In the genomic region with DNA sequence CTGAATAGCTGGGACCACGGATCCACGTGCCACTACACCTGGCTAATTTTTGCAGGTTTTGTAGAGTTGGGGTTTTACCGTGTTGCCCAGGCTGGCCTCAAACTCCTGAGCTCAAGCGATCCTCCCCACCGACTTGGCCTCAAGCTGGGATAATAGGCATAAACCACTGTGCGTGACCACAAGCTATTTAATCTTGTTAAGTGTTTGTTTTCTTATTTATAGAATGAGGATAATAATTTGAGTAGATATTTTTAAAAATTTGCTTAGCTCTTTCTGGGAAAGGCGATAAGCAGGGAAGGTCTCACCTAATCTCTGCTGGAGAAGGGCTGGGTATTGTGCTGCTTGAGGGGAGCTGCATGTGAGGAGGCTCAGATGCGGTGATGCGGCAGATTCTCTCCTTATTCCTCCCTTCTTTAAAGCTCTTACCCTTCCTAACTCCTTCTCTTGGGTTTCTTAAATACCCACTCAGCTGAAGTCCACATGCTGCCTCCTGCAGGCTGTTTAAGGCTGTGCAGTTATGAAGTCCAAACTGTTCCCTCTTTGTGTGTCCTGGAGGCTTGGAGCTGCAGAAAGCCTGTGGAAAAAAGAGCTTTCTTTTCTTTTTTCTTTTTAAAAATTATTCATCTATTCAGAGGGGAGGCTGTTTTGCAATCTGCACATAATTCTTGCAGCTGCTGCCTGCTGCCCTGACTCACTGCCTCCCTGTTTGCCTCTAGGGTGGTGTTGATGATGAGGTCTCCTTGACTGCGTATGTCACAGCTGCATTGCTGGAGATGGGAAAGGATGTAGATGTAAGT, we compare ENCODE assay signal across 9 cellular contexts. TPM values are rescaled to one million over a fixed set of nuclear protein-coding genes. Genes with fewer than 3 reads are reported as not detected.
A peak's percentile ranks its signal among the peaks of the same experiment; 100 is the strongest.
DNase-seq lines count a peak whose midpoint lies in the region; ATAC-seq and TF ChIP-seq lines count a peak whose summit lies in the region.
"Had no signal": no experiment of that assay in that cellular context is flagged by ENCODE, and none has a peak within 500 bp of the region (broad histone marks: within the 10 kb centered on the region; RNA-seq: fewer than 3 reads in every experiment).

No MANE protein-coding gene starts in this region.

- ATAC-seq in SK-N-SH treated with all-trans-retinoic acid at 6 μM for 48 hours = peak; percentile 88
- no peak for ATAC-seq in HG02885 (IDR thresholded peaks at IDR 0.05; ENCODE audit: poor library complexity, unreplicated experiment)

- H3K27me3 ChIP-seq in H7 (ENCODE audit: control insufficient read depth, insufficient read depth, low read length) = no peaks in the 10 kb centered on the region

- no peak overlapping the region for H3K4me3 ChIP-seq in H7 (ENCODE audit: insufficient read depth, low read depth, low read length)

- peak; percentile 62 for DNase-seq in CD1c-positive myeloid dendritic cell (ENCODE audit: extremely low spot score)
- peak; percentile 77 for DNase-seq in H7
- peak; percentile 25 for DNase-seq in cerebellum (ENCODE audit: low spot score)
- peak; percentile 53 for DNase-seq in kidney tubule cell (ENCODE audit: low spot score)
- DNase-seq in stimulated activated CD8-positive, alpha-beta memory T cell treated with anti-CD3 and anti-CD28 coated beads, Interleukin-2, amount 100 ng/mL, for 48 hours (ENCODE audit: low read depth in 2 of 2) = peak; percentile 2 to 6
- no peak for DNase-seq in SHP77 (lab: John Stamatoyannopoulos, UW)

- peaks cover 2% of the 10 kb centered on the region; the same call in 1 of the 2 replicates for H3K36me3 ChIP-seq in H7 (replicated peaks; ENCODE audit: control insufficient read depth, insufficient read depth, low read length)

TF ChIP-seq in SK-N-SH treated with all-trans-retinoic acid at 6 μM for 48 hours, 23 proteins besides CTCF, POLR2A, EP300 and RAD21:
- no peak for TF ChIP-seq ZNF8 (CRISPR knock-in tag; IDR thresholded peaks at IDR 0.05)
- no peak for TF ChIP-seq ZFP3 (CRISPR knock-in tag; IDR thresholded peaks at IDR 0.05)
- no peak for TF ChIP-seq RARB (CRISPR knock-in tag; IDR thresholded peaks at IDR 0.05)
- no peak for TF ChIP-seq OSR1 (CRISPR knock-in tag; IDR thresholded peaks at IDR 0.05)
- TF ChIP-seq, protein P1, sequence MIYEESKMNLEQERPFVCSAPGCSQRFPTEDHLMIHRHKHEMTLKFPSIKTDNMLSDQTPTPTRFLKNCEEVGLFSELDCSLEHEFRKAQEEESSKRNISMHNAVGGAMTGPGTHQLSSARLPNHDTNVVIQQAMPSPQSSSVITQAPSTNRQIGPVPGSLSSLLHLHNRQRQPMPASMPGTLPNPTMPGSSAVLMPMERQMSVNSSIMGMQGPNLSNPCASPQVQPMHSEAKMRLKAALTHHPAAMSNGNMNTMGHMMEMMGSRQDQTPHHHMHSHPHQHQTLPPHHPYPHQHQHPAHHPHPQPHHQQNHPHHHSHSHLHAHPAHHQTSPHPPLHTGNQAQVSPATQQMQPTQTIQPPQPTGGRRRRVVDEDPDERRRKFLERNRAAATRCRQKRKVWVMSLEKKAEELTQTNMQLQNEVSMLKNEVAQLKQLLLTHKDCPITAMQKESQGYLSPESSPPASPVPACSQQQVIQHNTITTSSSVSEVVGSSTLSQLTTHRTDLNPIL (CRISPR knock-in tag; IDR thresholded peaks at IDR 0.05; ENCODE audit: low read depth) = no peak
- no peak for TF ChIP-seq ZNF70 (CRISPR knock-in tag; IDR thresholded peaks at IDR 0.05)
- TF ChIP-seq, protein P2, sequence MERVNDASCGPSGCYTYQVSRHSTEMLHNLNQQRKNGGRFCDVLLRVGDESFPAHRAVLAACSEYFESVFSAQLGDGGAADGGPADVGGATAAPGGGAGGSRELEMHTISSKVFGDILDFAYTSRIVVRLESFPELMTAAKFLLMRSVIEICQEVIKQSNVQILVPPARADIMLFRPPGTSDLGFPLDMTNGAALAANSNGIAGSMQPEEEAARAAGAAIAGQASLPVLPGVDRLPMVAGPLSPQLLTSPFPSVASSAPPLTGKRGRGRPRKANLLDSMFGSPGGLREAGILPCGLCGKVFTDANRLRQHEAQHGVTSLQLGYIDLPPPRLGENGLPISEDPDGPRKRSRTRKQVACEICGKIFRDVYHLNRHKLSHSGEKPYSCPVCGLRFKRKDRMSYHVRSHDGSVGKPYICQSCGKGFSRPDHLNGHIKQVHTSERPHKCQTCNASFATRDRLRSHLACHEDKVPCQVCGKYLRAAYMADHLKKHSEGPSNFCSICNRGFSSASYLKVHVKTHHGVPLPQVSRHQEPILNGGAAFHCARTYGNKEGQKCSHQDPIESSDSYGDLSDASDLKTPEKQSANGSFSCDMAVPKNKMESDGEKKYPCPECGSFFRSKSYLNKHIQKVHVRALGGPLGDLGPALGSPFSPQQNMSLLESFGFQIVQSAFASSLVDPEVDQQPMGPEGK (CRISPR knock-in tag; IDR thresholded peaks at IDR 0.05; ENCODE audit: borderline replicate concordance) = no peak
- TF ChIP-seq, protein P3, sequence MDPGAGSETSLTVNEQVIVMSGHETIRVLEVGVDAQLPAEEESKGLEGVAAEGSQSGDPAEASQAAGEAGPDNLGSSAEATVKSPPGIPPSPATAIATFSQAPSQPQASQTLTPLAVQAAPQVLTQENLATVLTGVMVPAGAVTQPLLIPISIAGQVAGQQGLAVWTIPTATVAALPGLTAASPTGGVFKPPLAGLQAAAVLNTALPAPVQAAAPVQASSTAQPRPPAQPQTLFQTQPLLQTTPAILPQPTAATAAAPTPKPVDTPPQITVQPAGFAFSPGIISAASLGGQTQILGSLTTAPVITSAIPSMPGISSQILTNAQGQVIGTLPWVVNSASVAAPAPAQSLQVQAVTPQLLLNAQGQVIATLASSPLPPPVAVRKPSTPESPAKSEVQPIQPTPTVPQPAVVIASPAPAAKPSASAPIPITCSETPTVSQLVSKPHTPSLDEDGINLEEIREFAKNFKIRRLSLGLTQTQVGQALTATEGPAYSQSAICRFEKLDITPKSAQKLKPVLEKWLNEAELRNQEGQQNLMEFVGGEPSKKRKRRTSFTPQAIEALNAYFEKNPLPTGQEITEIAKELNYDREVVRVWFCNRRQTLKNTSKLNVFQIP (CRISPR knock-in tag; IDR thresholded peaks at IDR 0.05; ENCODE audit: borderline replicate concordance, low read depth) = no peak
- TF ChIP-seq ARNTL (CRISPR knock-in tag; IDR thresholded peaks at IDR 0.05; ENCODE audit: borderline replicate concordance, low read depth) = no peak
- no peak for TF ChIP-seq ISL1 (CRISPR knock-in tag; IDR thresholded peaks at IDR 0.05)
- TF ChIP-seq SNAI2 (CRISPR knock-in tag; IDR thresholded peaks at IDR 0.05) = no peak
- TF ChIP-seq CSDC2 (CRISPR knock-in tag; IDR thresholded peaks at IDR 0.05) = no peak
- no peak for TF ChIP-seq ZC3H10 (CRISPR knock-in tag; IDR thresholded peaks at IDR 0.05)
- TF ChIP-seq, protein P4, sequence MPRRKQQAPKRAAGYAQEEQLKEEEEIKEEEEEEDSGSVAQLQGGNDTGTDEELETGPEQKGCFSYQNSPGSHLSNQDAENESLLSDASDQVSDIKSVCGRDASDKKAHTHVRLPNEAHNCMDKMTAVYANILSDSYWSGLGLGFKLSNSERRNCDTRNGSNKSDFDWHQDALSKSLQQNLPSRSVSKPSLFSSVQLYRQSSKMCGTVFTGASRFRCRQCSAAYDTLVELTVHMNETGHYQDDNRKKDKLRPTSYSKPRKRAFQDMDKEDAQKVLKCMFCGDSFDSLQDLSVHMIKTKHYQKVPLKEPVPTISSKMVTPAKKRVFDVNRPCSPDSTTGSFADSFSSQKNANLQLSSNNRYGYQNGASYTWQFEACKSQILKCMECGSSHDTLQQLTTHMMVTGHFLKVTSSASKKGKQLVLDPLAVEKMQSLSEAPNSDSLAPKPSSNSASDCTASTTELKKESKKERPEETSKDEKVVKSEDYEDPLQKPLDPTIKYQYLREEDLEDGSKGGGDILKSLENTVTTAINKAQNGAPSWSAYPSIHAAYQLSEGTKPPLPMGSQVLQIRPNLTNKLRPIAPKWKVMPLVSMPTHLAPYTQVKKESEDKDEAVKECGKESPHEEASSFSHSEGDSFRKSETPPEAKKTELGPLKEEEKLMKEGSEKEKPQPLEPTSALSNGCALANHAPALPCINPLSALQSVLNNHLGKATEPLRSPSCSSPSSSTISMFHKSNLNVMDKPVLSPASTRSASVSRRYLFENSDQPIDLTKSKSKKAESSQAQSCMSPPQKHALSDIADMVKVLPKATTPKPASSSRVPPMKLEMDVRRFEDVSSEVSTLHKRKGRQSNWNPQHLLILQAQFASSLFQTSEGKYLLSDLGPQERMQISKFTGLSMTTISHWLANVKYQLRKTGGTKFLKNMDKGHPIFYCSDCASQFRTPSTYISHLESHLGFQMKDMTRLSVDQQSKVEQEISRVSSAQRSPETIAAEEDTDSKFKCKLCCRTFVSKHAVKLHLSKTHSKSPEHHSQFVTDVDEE (CRISPR knock-in tag; IDR thresholded peaks at IDR 0.05) = no peak

RNA-seq across cellular contexts. Expression of a gene that starts 37.9 kb away (rescaled TPM):
- total RNA-seq in H7 (2014; rRNA removed; shearing (Covaris generic)) = 3.9 and 6.1 TPM in 2 replicates
- total RNA-seq in cerebellum = 0.36 TPM
- total RNA-seq: mononuclear cell had no signal

RNA-seq across cellular contexts. Expression of a gene that starts 53.9 kb away (rescaled TPM):
- 245 and 364 TPM in 2 replicates for total RNA-seq in H7 (2014; rRNA removed; shearing (Covaris generic))
- 42.8 TPM for total RNA-seq in cerebellum

Comparison
In these comparisons a context has a peak if more than half of its experiments do, and no peak if none do; other contexts are left out.
1. DNase-seq: peak in CD1c-positive myeloid dendritic cell (single experiment), H7 (single experiment), cerebellum (single experiment), kidney tubule cell (single experiment) and stimulated activated CD8-positive, alpha-beta memory T cell treated with anti-CD3 and anti-CD28 coated beads, Interleukin-2, amount 100 ng/mL, for 48 hours (2 of 2); none in SHP77 (0 of 2).